In the genomic region with DNA sequence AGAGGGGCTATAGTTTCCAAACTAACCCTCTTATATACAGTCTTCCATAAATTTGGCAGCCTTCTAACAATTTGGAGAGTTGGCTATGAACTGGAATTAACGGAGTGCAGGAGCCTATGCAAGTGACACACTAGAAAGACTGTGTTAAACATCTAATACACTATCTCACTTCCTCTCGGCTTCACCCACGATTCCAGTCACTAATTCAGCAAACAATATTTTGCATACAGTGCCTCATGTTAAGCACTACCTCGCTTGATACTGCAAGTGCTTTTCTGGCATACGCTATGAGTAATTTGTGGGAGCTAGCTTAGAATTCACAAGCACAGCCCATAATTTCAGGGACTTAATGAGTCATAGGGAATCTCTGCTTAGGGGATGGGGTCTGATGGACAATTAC, we compare ENCODE assay signal across 20 cellular contexts.
A peak's percentile ranks its signal among the peaks of the same experiment; 100 is the strongest.
DNase-seq lines count a peak whose midpoint lies in the region; ATAC-seq lines count a peak whose summit lies in the region.
"Had no signal": no experiment of that assay in that cellular context is flagged by ENCODE, and none has a peak within 500 bp of the region (broad histone marks: within the 10 kb centered on the region; RNA-seq: fewer than 3 reads in every experiment).

No MANE protein-coding gene starts in this region.

- no peaks in the 10 kb centered on the region for H3K27me3 Mint-ChIP-seq in memory B cell
- H3K27me3 Mint-ChIP-seq: IgD-negative memory B cell had no signal

- H3K9me3 Mint-ChIP-seq in memory B cell, result peaks cover 2% of the 10 kb centered on the region

- peaks cover 17% of the 10 kb centered on the region for H3K4me1 Mint-ChIP-seq in memory B cell

- intact Hi-C loops in Right ventricle myocardium superior (cut with DNase I), result no loop called here

- H3K4me3 Mint-ChIP-seq in memory B cell, result peak overlapping the region; percentile 11
- H3K4me3 Mint-ChIP-seq: activated T-cell treated with anti-CD3 and anti-CD28 coated beads, Interleukin-2, amount 50 U/mL, for 72 hours; T-helper 1 cell treated with Interleukin-12 subunit alpha and Interleukin-12 subunit beta and Interleukin-4 antibody, amounts not matched to agents 30 μg/mL and 1 μg/mL, for 36 hours had no signal

- peak in 1 of 2 donors; percentile 16 for DNase-seq in memory B cell (ENCODE audit: low spot score in 2 of 2)
- DNase-seq in NCI-H446 treated with DMSO at 0.1 percent for 48 hours (lab: John Stamatoyannopoulos, UW), result no peak
- no peak for DNase-seq in Right ventricle myocardium superior
- DNase-seq in DMS153 treated with DMSO at 0.1 percent for 48 hours (lab: John Stamatoyannopoulos, UW; ENCODE audit: unreplicated experiment), result no peak
- DNase-seq in foreskin melanocyte, result no peak
- DNase-seq: activated T-cell treated with anti-CD3 and anti-CD28 coated beads, Interleukin-2, amount 50 U/mL, for 72 hours; amygdala; C1 segment of cervical spinal cord; dermis blood vessel endothelial cell; EL; mammary epithelial cell; NCI-H1105 treated with DMSO at 0.1 percent for 48 hours; NCI-H510A; sigmoid colon had no signal

- H3K36me3 Mint-ChIP-seq in memory B cell, result peaks cover 3% of the 10 kb centered on the region

- H3K27ac Mint-ChIP-seq in memory B cell, result no peak overlapping the region
- H3K27ac Mint-ChIP-seq: IgD-negative memory B cell; T-helper 1 cell treated with Interleukin-12 subunit alpha and Interleukin-12 subunit beta and Interleukin-4 antibody, amounts not matched to agents 30 μg/mL and 1 μg/mL, for 36 hours had no signal

- peak; percentile 83 for ATAC-seq in GM18873 (IDR thresholded peaks at IDR 0.05; ENCODE audit: low FRiP score, unreplicated experiment)
- peak; percentile 80 for ATAC-seq in GM21717 (IDR thresholded peaks at IDR 0.05; ENCODE audit: unreplicated experiment)
- ATAC-seq in HG03103 (IDR thresholded peaks at IDR 0.05; ENCODE audit: low read depth, unreplicated experiment), result peak; percentile 83
- ATAC-seq in memory B cell (ENCODE audit: low read depth), result peak; percentile 97
- no peak for ATAC-seq in Right ventricle myocardium superior (ENCODE audit: poor library complexity)
- ATAC-seq: activated T-cell treated with anti-CD3 and anti-CD28 coated beads, Interleukin-2, amount 50 U/mL, for 72 hours; Panc1 had no signal
